In genomic region chr16:75070055-75070841, GRCh38 we compare ENCODE assay signal across 10 cellular contexts. TPM values are rescaled to one million over a fixed set of nuclear protein-coding genes. Genes with fewer than 3 reads are reported as not detected.
DNase-seq lines count a peak whose midpoint lies in the region; ATAC-seq and TF ChIP-seq lines count a peak whose summit lies in the region.
"Had no signal": no experiment of that assay in that cellular context is flagged by ENCODE, and none has a peak within 500 bp of the region (broad histone marks: within the 10 kb centered on the region; RNA-seq: fewer than 3 reads in every experiment).

No MANE protein-coding gene starts in this region.

- H3K4me3 Mint-ChIP-seq in natural killer cell treated with Interleukin-12 subunit alpha and Interleukin-12 subunit beta and Interleukin-15 and Interleukin-18, amount 100 ng/mL, for 72 hours: peak overlapping the region; percentile 11
- no peak overlapping the region for H3K4me3 Mint-ChIP-seq in natural killer cell
- no peak overlapping the region for H3K4me3 Mint-ChIP-seq in mesothelial cell of epicardium
- H3K4me3 Mint-ChIP-seq: CD14-positive monocyte had no signal

- H3K27me3 Mint-ChIP-seq in natural killer cell treated with Interleukin-12 subunit alpha and Interleukin-12 subunit beta and Interleukin-15 and Interleukin-18, amount 100 ng/mL, for 72 hours: no peaks in the 10 kb centered on the region
- peaks cover 24 to 48% of the 10 kb centered on the region in 2 donors for H3K27me3 Mint-ChIP-seq in natural killer cell (ENCODE audit: low read depth in 2 of 2)
- H3K27me3 Mint-ChIP-seq in mesothelial cell of epicardium (ENCODE audit: low read depth): no peaks in the 10 kb centered on the region

- peak overlapping the region; percentile 25 to 59 for H3K27ac Mint-ChIP-seq in natural killer cell treated with Interleukin-12 subunit alpha and Interleukin-12 subunit beta and Interleukin-15 and Interleukin-18, amount 100 ng/mL, for 72 hours
- no peak overlapping the region for H3K27ac Mint-ChIP-seq in natural killer cell
- peak overlapping the region; percentile 69 for H3K27ac Mint-ChIP-seq in mesothelial cell of epicardium
- H3K27ac Mint-ChIP-seq: CD14-positive monocyte had no signal

- ATAC-seq in natural killer cell treated with Interleukin-12 subunit alpha and Interleukin-12 subunit beta and Interleukin-15 and Interleukin-18, amount 100 ng/mL, for 72 hours: no peak
- no peak for ATAC-seq in natural killer cell
- ATAC-seq in HG03175 (IDR thresholded peaks at IDR 0.05; ENCODE audit: unreplicated experiment): no peak
- ATAC-seq: GM12878 had no signal

- no peaks in the 10 kb centered on the region for H3K9me3 Mint-ChIP-seq in natural killer cell treated with Interleukin-12 subunit alpha and Interleukin-12 subunit beta and Interleukin-15 and Interleukin-18, amount 100 ng/mL, for 72 hours
- H3K9me3 Mint-ChIP-seq in natural killer cell (no peaks in the 10 kb centered on the region), mesothelial cell of epicardium (no peaks in the 10 kb centered on the region)

- DNase-seq in natural killer cell treated with Interleukin-12 subunit alpha and Interleukin-12 subunit beta and Interleukin-15 and Interleukin-18, amount 100 ng/mL, for 72 hours (ENCODE audit: low spot score): no peak
- DNase-seq in natural killer cell (no peak), cerebellar nuclear complex (lab: John Stamatoyannopoulos, UW) (peak; percentile 51 to 76), mesothelial cell of epicardium (ENCODE audit: low spot score in 2 of 2, unreplicated experiment in 2 of 2) (no peak), GDM1 (lab: John Stamatoyannopoulos, UW) (no peak), EL (no peak)
- no peak for DNase-seq in stimulated activated CD4-positive, alpha-beta T cell treated with anti-CD3 and anti-CD28 coated beads, Interleukin-2, amount 100 ng/mL, for 48 hours

- peaks cover 57 to 60% of the 10 kb centered on the region in 2 donors for H3K4me1 Mint-ChIP-seq in natural killer cell treated with Interleukin-12 subunit alpha and Interleukin-12 subunit beta and Interleukin-15 and Interleukin-18, amount 100 ng/mL, for 72 hours (ENCODE audit: low read depth in 2 of 2)
- H3K4me1 Mint-ChIP-seq in natural killer cell (peaks cover 21 to 22% of the 10 kb centered on the region in 2 donors), mesothelial cell of epicardium (peaks cover 36% of the 10 kb centered on the region)

- peaks cover 8% of the 10 kb centered on the region for H3K36me3 Mint-ChIP-seq in natural killer cell treated with Interleukin-12 subunit alpha and Interleukin-12 subunit beta and Interleukin-15 and Interleukin-18, amount 100 ng/mL, for 72 hours
- no peaks in the 10 kb centered on the region for H3K36me3 Mint-ChIP-seq in natural killer cell
- H3K36me3 Mint-ChIP-seq in mesothelial cell of epicardium: no peaks in the 10 kb centered on the region

- TF ChIP-seq CTCF in natural killer cell (IDR thresholded peaks at IDR 0.05) (no peak), mesothelial cell of epicardium (IDR thresholded peaks at IDR 0.05; ENCODE audit: unreplicated experiment) (no peak)

- intact Hi-C loops in natural killer cell (cut with micrococcal nuclease): no loop called here

RNA-seq across cellular contexts. Expression of gene LDHD, which starts 46.3 kb away (rescaled TPM):
- 1 to 10 TPM in 1 of 2 donors, under 1 TPM in 1; 0.19 to 1.1 TPM for total RNA-seq in natural killer cell treated with Interleukin-12 subunit alpha and Interleukin-12 subunit beta and Interleukin-15 and Interleukin-18, amount 100 ng/mL, for 72 hours
- total RNA-seq in natural killer cell (1 to 10 TPM in 1 of 3 donors, under 1 TPM in 1, not detected in 1; 0.12 to 1.3 TPM), mesothelial cell of epicardium (0.65 to 0.86 TPM (median 0.66 TPM) in 3 replicates)

Comparison
In these comparisons a context has a peak if more than half of its experiments do, and no peak if none do; other contexts are left out.
1. H3K27ac Mint-ChIP-seq: peak in natural killer cell treated with Interleukin-12 subunit alpha and Interleukin-12 subunit beta and Interleukin-15 and Interleukin-18, amount 100 ng/mL, for 72 hours (2 of 2) and mesothelial cell of epicardium (single experiment); none in natural killer cell (0 of 2).
2. DNase-seq: peak in cerebellar nuclear complex (2 of 2); none in natural killer cell treated with Interleukin-12 subunit alpha and Interleukin-12 subunit beta and Interleukin-15 and Interleukin-18, amount 100 ng/mL, for 72 hours (single experiment), natural killer cell (single experiment), mesothelial cell of epicardium (0 of 2), GDM1 (single experiment), EL (single experiment) and stimulated activated CD4-positive, alpha-beta T cell treated with anti-CD3 and anti-CD28 coated beads, Interleukin-2, amount 100 ng/mL, for 48 hours (0 of 2).